22 cellular contexts compared by ENCODE assay signal in the genomic region with DNA sequence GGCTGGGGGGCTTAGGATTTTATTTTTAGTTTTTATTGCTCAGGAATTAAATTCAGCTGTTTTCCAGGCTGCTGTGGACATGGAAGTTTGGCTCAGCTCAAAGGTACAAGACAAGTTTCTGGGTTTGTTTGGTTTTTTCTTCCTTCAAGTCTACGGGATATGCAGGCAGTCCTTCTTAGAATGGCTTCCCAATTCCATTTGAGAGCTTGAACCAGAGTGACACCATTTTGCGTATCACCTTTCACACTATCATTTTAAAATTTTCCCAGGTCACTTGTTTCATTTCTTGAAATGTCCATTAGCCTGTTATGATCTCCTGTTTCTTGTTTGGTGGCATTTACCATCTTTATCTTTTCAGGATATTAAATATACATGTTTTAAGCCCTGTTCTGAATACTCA.
"Had no signal": no experiment of that assay in that cellular context is flagged by ENCODE, and none has a peak within 500 bp of the region (broad histone marks: within the 10 kb centered on the region; RNA-seq: fewer than 3 reads in every experiment).

No MANE protein-coding gene starts in this region.

- H3K4me3 ChIP-seq: coronary artery, dorsolateral prefrontal cortex, esophagus muscularis mucosa, gastroesophageal sphincter, heart left ventricle, left lung, lower lobe of right lung, mucosa of descending colon had no signal

- H3K36me3 Mint-ChIP-seq: naive B cell had no signal

- H3K27ac Mint-ChIP-seq: naive B cell had no signal

- H3K27ac ChIP-seq: coronary artery, dorsolateral prefrontal cortex, esophagus muscularis mucosa, foreskin keratinocyte, gastroesophageal sphincter, heart left ventricle, left lung, lower lobe of right lung had no signal

- H3K9me3 Mint-ChIP-seq: naive B cell had no signal

- ATAC-seq: foreskin keratinocyte, gastroesophageal sphincter, heart left ventricle, left cardiac atrium, left lung, left ventricle myocardium superior, lower lobe of right lung, mucosa of descending colon had no signal

- H3K27me3 ChIP-seq: dorsolateral prefrontal cortex, esophagus muscularis mucosa, foreskin keratinocyte, gastroesophageal sphincter, heart left ventricle, left lung had no signal

- H3K36me3 ChIP-seq: esophagus muscularis mucosa, gastroesophageal sphincter, heart left ventricle, left lung, lower lobe of right lung had no signal

- FAIRE-seq: colon, endothelial cell of umbilical vein, frontal cortex, islet of Langerhans, keratinocyte had no signal

- H3K4me3 Mint-ChIP-seq: naive B cell had no signal

- DNase-seq: dermis blood vessel endothelial cell; dorsolateral prefrontal cortex; effector CD4-positive, alpha-beta T cell; effector memory CD4-positive, alpha-beta T cell; foreskin keratinocyte; heart left ventricle; hippocampal formation; left cardiac atrium; left lung; left ventricle myocardium superior; lower lobe of right lung; mesenchymal stem cell; mucosa of descending colon; naive B cell had no signal

- H3K4me1 Mint-ChIP-seq: naive B cell had no signal

- H3K4me1 ChIP-seq: esophagus muscularis mucosa, gastroesophageal sphincter, left lung, lower lobe of right lung had no signal

- H3K27me3 Mint-ChIP-seq: naive B cell had no signal

- H3K9me3 ChIP-seq: esophagus muscularis mucosa, gastroesophageal sphincter, heart left ventricle, left lung, lower lobe of right lung, mucosa of descending colon had no signal
